Comparison of ENCODE assay signal across 8 cellular contexts in genomic region chr2:232440220-232441018, GRCh38. TPM values are rescaled to one million over a fixed set of nuclear protein-coding genes. Genes with fewer than 3 reads are reported as not detected.
DNase-seq lines count a peak whose midpoint lies in the region; ATAC-seq and TF ChIP-seq lines count a peak whose summit lies in the region.
"Not testable (repeated sequence)": the region's sequence is repeated elsewhere in the genome, so short reads cannot be mapped to it uniquely, and the experiment has no call there.

No MANE protein-coding gene starts in this region.

- H3K27me3 Mint-ChIP-seq in endothelial cell (ENCODE audit: unreplicated experiment): peaks cover 13% of the 10 kb centered on the region

- H3K79me2 ChIP-seq in OCI-LY7 (ENCODE audit: insufficient read depth, low read depth, low read length): not testable (repeated sequence)

- POLR2A ChIA-PET in OCI-LY7 (lab: Charles Lee): interaction anchor here (0.6 kb wide), 1 partner anchor 293 kb away, joined by 4 read pairs; no protein-coding TSS in a partner anchor

- not testable (repeated sequence) for BruUV-seq in OCI-LY7 (replicated peaks; lab: Mats Ljungman, UMichigan)

- not testable (repeated sequence) for H3K36me3 ChIP-seq in OCI-LY7 (ENCODE audit: insufficient read depth, low read length); mucosa of descending colon (ENCODE audit: low read depth)

- H3K4me1 Mint-ChIP-seq in endothelial cell (ENCODE audit: unreplicated experiment): not testable (repeated sequence)

- not testable (repeated sequence) for H2AFZ ChIP-seq in OCI-LY7 (ENCODE audit: low read length)

- DNase-seq in COLO829 (ENCODE audit: low spot score): peak; percentile 42
- DNase-seq in HuH-7.5 (ENCODE audit: low spot score): peak; percentile 87
- DNase-seq in OCI-LY7 (ENCODE audit: low spot score): peak; percentile 84
- peak; percentile 78 for DNase-seq in activated CD8-positive, alpha-beta memory T cell treated with anti-CD3 and anti-CD28 coated beads, Interleukin-2, amount 50 U/mL, for 24 hours (ENCODE audit: extremely low read depth)
- DNase-seq in endothelial cell (ENCODE audit: low spot score): peak; percentile 97
- peak; percentile 82 to 92 (median 91) for DNase-seq in mucosa of descending colon
- DNase-seq in stimulated activated CD8-positive, alpha-beta memory T cell treated with anti-CD3 and anti-CD28 coated beads, Interleukin-2, amount 100 ng/mL, for 1 hour (ENCODE audit: low read depth in 2 of 2): peak; percentile 72 to 78

- CTCF ChIA-PET in OCI-LY7 (lab: Charles Lee; ENCODE audit: unreplicated experiment): not testable (repeated sequence)

- not testable (repeated sequence) for H3K4me2 ChIP-seq in OCI-LY7 (ENCODE audit: low read length)

- H3K4me1 ChIP-seq in OCI-LY7 (ENCODE audit: insufficient read depth, low read length, poor library complexity, severe bottlenecking); mucosa of descending colon (ENCODE audit: low read depth): not testable (repeated sequence)

- intact Hi-C loops in OCI-LY7 (cut with micrococcal nuclease; ENCODE audit: unreplicated experiment): loop anchor here (2.0 kb wide), 4 partner anchors 70 to 534 kb away; no protein-coding TSS in a partner anchor
- intact Hi-C loops in mucosa of descending colon (cut with DNase I, micrococcal nuclease): loop anchor here (10.0 kb wide), 1 partner anchor 536 kb away; no protein-coding TSS in a partner anchor

- ATAC-seq in GM21381 (IDR thresholded peaks at IDR 0.05; ENCODE audit: unreplicated experiment) (peak; percentile 68), mucosa of descending colon (peak; percentile 88)

- H4K20me1 ChIP-seq in OCI-LY7 (ENCODE audit: insufficient read depth, low read length): not testable (repeated sequence)

- H3K27ac Mint-ChIP-seq in endothelial cell (ENCODE audit: unreplicated experiment): not testable (repeated sequence)

- H3K4me3 Mint-ChIP-seq in endothelial cell (ENCODE audit: unreplicated experiment): not testable (repeated sequence)

- not testable (repeated sequence) for H3K9me3 ChIP-seq in OCI-LY7 (ENCODE audit: low read length); mucosa of descending colon

- not testable (repeated sequence) for H3K9me2 ChIP-seq in OCI-LY7 (ENCODE audit: insufficient read depth, low read length)

- H3K9me3 Mint-ChIP-seq in endothelial cell (ENCODE audit: unreplicated experiment): not testable (repeated sequence)

- not testable (repeated sequence) for H3K4me3 ChIP-seq in OCI-LY7 (ENCODE audit: low read depth, low read length, poor library complexity, severe bottlenecking); mucosa of descending colon

- TF ChIP-seq CTCF in OCI-LY7 (conservative IDR thresholded peaks at IDR 0.05; ENCODE audit: low read length) (peak; percentile 85), endothelial cell (IDR thresholded peaks at IDR 0.05; ENCODE audit: unreplicated experiment) (peak; percentile 93), mucosa of descending colon (IDR thresholded peaks at IDR 0.05) (peak; percentile 85)

- not testable (repeated sequence) for H3K36me3 Mint-ChIP-seq in endothelial cell (ENCODE audit: low read depth, unreplicated experiment)

- H3K27ac ChIP-seq in OCI-LY7 (ENCODE audit: low read depth, low read length, poor library complexity, severe bottlenecking): not testable (repeated sequence)

RNA-seq across cellular contexts. Expression of gene ALPI, which starts 15.5 kb away (rescaled TPM):
- not detected in 2 replicates for total RNA-seq in OCI-LY7 (2014; rRNA removed; shearing (Covaris generic))
- not detected in 2 replicates for total RNA-seq in OCI-LY7 (2022)
- total RNA-seq in endothelial cell (ENCODE audit: unreplicated experiment): not detected
- 10 to 100 TPM in 2 of 3 donors, 1 to 10 TPM in 1; 8.5 to 24.6 (median 24.4) TPM for total RNA-seq in mucosa of descending colon

RNA-seq across cellular contexts. Expression of gene ALPG, which starts 33.8 kb away (rescaled TPM):
- total RNA-seq in OCI-LY7 (2014; rRNA removed; shearing (Covaris generic)): not detected in 2 replicates
- total RNA-seq in OCI-LY7 (2022): not detected in 2 replicates
- not detected for total RNA-seq in endothelial cell (ENCODE audit: unreplicated experiment)
- total RNA-seq in mucosa of descending colon: 1 to 10 TPM in 1 of 3 donors, under 1 TPM in 2; 0.54 to 8.1 (median 0.61) TPM

RNA-seq across cellular contexts. Expression of gene ECEL1, which starts 47.2 kb away (rescaled TPM):
- not detected in 2 replicates for total RNA-seq in OCI-LY7 (2014; rRNA removed; shearing (Covaris generic))
- total RNA-seq in OCI-LY7 (2022) (not detected in 2 replicates), endothelial cell (ENCODE audit: unreplicated experiment) (not detected), mucosa of descending colon (under 1 TPM in 2 of 3 donors, not detected in 1; 0.16 to 0.24 TPM)

Comparison
In these comparisons a context has a peak if more than half of its experiments do, and no peak if none do; other contexts are left out.
1. DNase-seq: peak in every context shown above with its lines; median percentile 97 in endothelial cell; 91 in mucosa of descending colon; 87 in HuH-7.5; 84 in OCI-LY7; 78 in activated CD8-positive, alpha-beta memory T cell treated with anti-CD3 and anti-CD28 coated beads, Interleukin-2, amount 50 U/mL, for 24 hours; 75 in stimulated activated CD8-positive, alpha-beta memory T cell treated with anti-CD3 and anti-CD28 coated beads, Interleukin-2, amount 100 ng/mL, for 1 hour; 42 in COLO829.